Comparison of ENCODE assay signal across 18 cellular contexts in genomic region chr6:54624779-54625178, GRCh38.
"Had no signal": no experiment of that assay in that cellular context is flagged by ENCODE, and none has a peak within 500 bp of the region (broad histone marks: within the 10 kb centered on the region; RNA-seq: fewer than 3 reads in every experiment).

No MANE protein-coding gene starts in this region.

- H3K4me1 ChIP-seq: left lung had no signal

- H3K27ac ChIP-seq: left lung, tibial artery, WERI-Rb-1 had no signal

- H3K27ac Mint-ChIP-seq: activated naive CD4-positive, alpha-beta T cell treated with anti-CD3 and anti-CD28 coated beads for 36 hours; activated naive CD8-positive, alpha-beta T cell treated with anti-CD3 and anti-CD28 coated beads, Interleukin-2, amount 50 U/mL, for 24 hours; activated T-helper 2 cell treated with anti-CD3 and anti-CD28 coated beads, Interferon-gamma antibody, Interleukin-2, Interleukin-4, amounts not matched to agents 10 μg/mL and 5 μg/mL and 100 μg/mL, durations not matched to agents 14 hours and 24 hours and 36 hours; brain; naive thymus-derived CD4-positive, alpha-beta T cell; stimulated activated memory B cell treated with anti-CD40 and anti-IgM and Interleukin-4, amounts not matched to agents 10 μg/mL and 1 μg/mL and 100 μg/mL, for 72 hours; T-helper 1 cell treated with Interleukin-12 subunit alpha and Interleukin-12 subunit beta and Interleukin-4 antibody, amounts not matched to agents 30 μg/mL and 1 μg/mL, for 36 hours had no signal

- H3K36me3 Mint-ChIP-seq: brain; naive thymus-derived CD4-positive, alpha-beta T cell; stimulated activated memory B cell treated with anti-CD40 and anti-IgM and Interleukin-4, amounts not matched to agents 10 μg/mL and 1 μg/mL and 100 μg/mL, for 72 hours had no signal

- H3K36me3 ChIP-seq: left lung, tibial artery, WERI-Rb-1 had no signal

- H3K4me1 Mint-ChIP-seq: activated naive CD8-positive, alpha-beta T cell treated with anti-CD3 and anti-CD28 coated beads, Interleukin-2, amount 50 U/mL, for 24 hours; brain; naive thymus-derived CD4-positive, alpha-beta T cell; stimulated activated memory B cell treated with anti-CD40 and anti-IgM and Interleukin-4, amounts not matched to agents 10 μg/mL and 1 μg/mL and 100 μg/mL, for 72 hours had no signal

- H3K27me3 ChIP-seq: left lung, tibial artery had no signal

- H3K9me3 ChIP-seq: left lung, tibial artery had no signal

- DNase-seq: activated CD4-positive, alpha-beta T cell treated with anti-CD3 and anti-CD28 coated beads, Interleukin-2, amount 50 U/mL, for 48 hours; activated naive CD4-positive, alpha-beta T cell treated with anti-CD3 and anti-CD28 coated beads for 36 hours; activated naive CD8-positive, alpha-beta T cell treated with anti-CD3 and anti-CD28 coated beads, Interleukin-2, amount 50 U/mL, for 24 hours; central memory CD4-positive, alpha-beta T cell; effector memory CD4-positive, alpha-beta T cell; hippocampal formation; kidney; left lung; mammary epithelial cell; naive thymus-derived CD4-positive, alpha-beta T cell; stimulated activated CD4-positive, alpha-beta T cell treated with anti-CD3 and anti-CD28 coated beads, Interleukin-12 subunit alpha, Interleukin-12 subunit beta, amount 100 ng/mL, for 4 hours; tibial artery; WERI-Rb-1 had no signal

- FAIRE-seq: kidney, urothelium cell line had no signal

- ATAC-seq: activated naive CD8-positive, alpha-beta T cell treated with anti-CD3 and anti-CD28 coated beads, Interleukin-2, amount 50 U/mL, for 24 hours; left lung; naive thymus-derived CD4-positive, alpha-beta T cell; stimulated activated memory B cell treated with anti-CD40 and anti-IgM and Interleukin-4, amounts not matched to agents 10 μg/mL and 1 μg/mL and 100 μg/mL, for 72 hours had no signal

- H3K4me3 ChIP-seq: left lung, tibial artery had no signal

- H3K4me3 Mint-ChIP-seq: activated naive CD4-positive, alpha-beta T cell treated with anti-CD3 and anti-CD28 coated beads for 36 hours; activated naive CD8-positive, alpha-beta T cell treated with anti-CD3 and anti-CD28 coated beads, Interleukin-2, amount 50 U/mL, for 24 hours; brain; naive thymus-derived CD4-positive, alpha-beta T cell; stimulated activated memory B cell treated with anti-CD40 and anti-IgM and Interleukin-4, amounts not matched to agents 10 μg/mL and 1 μg/mL and 100 μg/mL, for 72 hours; T-helper 1 cell treated with Interleukin-12 subunit alpha and Interleukin-12 subunit beta and Interleukin-4 antibody, amounts not matched to agents 30 μg/mL and 1 μg/mL, for 36 hours had no signal

- H3K9me3 Mint-ChIP-seq: activated T-helper 2 cell treated with anti-CD3 and anti-CD28 coated beads, Interferon-gamma antibody, Interleukin-2, Interleukin-4, amounts not matched to agents 10 μg/mL and 5 μg/mL and 100 μg/mL, durations not matched to agents 14 hours and 24 hours and 36 hours; stimulated activated memory B cell treated with anti-CD40 and anti-IgM and Interleukin-4, amounts not matched to agents 10 μg/mL and 1 μg/mL and 100 μg/mL, for 72 hours; T-helper 1 cell treated with Interleukin-12 subunit alpha and Interleukin-12 subunit beta and Interleukin-4 antibody, amounts not matched to agents 30 μg/mL and 1 μg/mL, for 36 hours had no signal

- H3K27me3 Mint-ChIP-seq: activated naive CD8-positive, alpha-beta T cell treated with anti-CD3 and anti-CD28 coated beads, Interleukin-2, amount 50 U/mL, for 24 hours; brain; naive thymus-derived CD4-positive, alpha-beta T cell; stimulated activated memory B cell treated with anti-CD40 and anti-IgM and Interleukin-4, amounts not matched to agents 10 μg/mL and 1 μg/mL and 100 μg/mL, for 72 hours had no signal
